22 cellular contexts compared by ENCODE assay signal in genomic region chr1:97356309-97356708, GRCh38.
DNase-seq lines count a peak whose midpoint lies in the region; ATAC-seq lines count a peak whose summit lies in the region.
"Had no signal": no experiment of that assay in that cellular context is flagged by ENCODE, and none has a peak within 500 bp of the region (broad histone marks: within the 10 kb centered on the region; RNA-seq: fewer than 3 reads in every experiment).

No MANE protein-coding gene starts in this region.

- DNase-seq in left lobe of liver (ENCODE audit: low spot score), result no peak
- DNase-seq: 8988T; ACHN; AML-193; BE2C; C1 segment of cervical spinal cord; Caco-2; Calu3; CD4-positive, alpha-beta memory T cell; CD4-positive, alpha-beta T cell; CD4-positive, CD25-positive, alpha-beta regulatory T cell; CD8-positive, alpha-beta memory T cell; CD8-positive, alpha-beta T cell; DMS 273 treated with DMSO at 0.1 percent for 48 hours; DMS153; DMS53; DMS79; DMS79 treated with DMSO at 0.1 percent for 48 hours; DND-41; EL had no signal

- peak; percentile 53 for ATAC-seq in left lobe of liver
- ATAC-seq in HG03571 (IDR thresholded peaks at IDR 0.05; ENCODE audit: unreplicated experiment), result no peak
- ATAC-seq: A549; CD8-positive, alpha-beta T cell had no signal
